14 cellular contexts compared by ENCODE assay signal in the genomic region with DNA sequence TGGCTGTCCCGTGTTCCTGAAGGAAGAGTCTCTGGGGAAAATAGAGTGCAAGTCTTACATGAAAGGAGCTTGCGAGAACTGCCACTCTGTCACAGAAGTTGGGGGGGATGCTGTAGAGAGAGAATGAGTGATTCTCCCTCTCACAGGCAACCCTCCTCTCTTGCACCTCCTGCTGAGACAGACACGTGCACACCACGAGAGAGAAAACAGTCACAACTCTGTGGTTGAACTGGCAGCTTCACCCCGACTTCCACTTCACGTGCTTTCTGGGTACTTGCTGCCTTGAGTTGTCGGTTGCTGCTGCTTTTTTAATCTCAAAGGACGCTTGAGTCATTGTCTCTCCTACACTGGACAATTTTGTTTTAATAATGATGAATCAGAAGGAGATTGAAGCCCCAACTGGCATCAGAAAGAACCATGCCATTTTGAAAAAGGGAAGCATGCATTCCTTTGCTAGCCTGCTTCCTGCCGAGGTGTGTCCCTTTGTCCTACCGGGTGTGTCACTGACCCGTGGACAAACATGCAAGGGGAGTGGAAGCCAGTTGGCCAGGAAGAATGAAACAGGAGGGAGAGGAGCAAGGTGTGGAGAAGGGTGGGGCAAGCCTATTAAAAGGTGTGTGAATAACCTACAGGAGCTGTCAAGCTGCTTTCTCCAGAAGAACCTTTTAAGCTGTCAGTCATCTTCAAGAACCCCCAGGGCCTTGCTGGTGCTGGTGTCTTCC.
DNase-seq lines count a peak whose midpoint lies in the region; ATAC-seq and TF ChIP-seq lines count a peak whose summit lies in the region.
"Had no signal": no experiment of that assay in that cellular context is flagged by ENCODE, and none has a peak within 500 bp of the region (broad histone marks: within the 10 kb centered on the region; RNA-seq: fewer than 3 reads in every experiment).

No MANE protein-coding gene starts in this region.

- DNase-seq in HPDE6-E6E7 (ENCODE audit: extremely low spot score): peak; percentile 32
- DNase-seq in NCI-H2107 (lab: John Stamatoyannopoulos, UW): peak; percentile 38
- peak; percentile 79 for DNase-seq in epithelial cell of esophagus (ENCODE audit: low read depth)
- peak; percentile 41 for DNase-seq in retina
- DNase-seq: activated naive CD8-positive, alpha-beta T cell treated with anti-CD3 and anti-CD28 coated beads for 36 hours; heart left ventricle; left cardiac atrium; OCI-M1; stimulated activated CD4-positive, alpha-beta T cell treated with anti-CD3 and anti-CD28 coated beads, Interleukin-15, amount 100 ng/mL, for 24 hours; T-helper 1 cell had no signal

- no peak overlapping the region for H3K4me3 ChIP-seq in epithelial cell of esophagus (ENCODE audit: low read length)
- H3K4me3 ChIP-seq: heart left ventricle had no signal

- no peak for TF ChIP-seq CTCF in epithelial cell of esophagus (IDR thresholded peaks at IDR 0.05; ENCODE audit: insufficient read depth, low read depth, low read length, missing control alignments)

- no peak for ATAC-seq in HG03378 (IDR thresholded peaks at IDR 0.05; ENCODE audit: unreplicated experiment)
- ATAC-seq in HG03196 (IDR thresholded peaks at IDR 0.05; ENCODE audit: unreplicated experiment): no peak
- ATAC-seq in HG03159 (IDR thresholded peaks at IDR 0.05; ENCODE audit: unreplicated experiment): no peak
- ATAC-seq: HCT116, heart left ventricle, left cardiac atrium had no signal
